Comparison of ENCODE assay signal across 1 cellular context in genomic region chr2:237920673-237921072, GRCh38.
A peak's percentile ranks its signal among the peaks of the same experiment; 100 is the strongest.
TF ChIP-seq lines count a peak whose summit lies in the region.

No MANE protein-coding gene starts in this region.

TF ChIP-seq in HepG2, 621 proteins besides CTCF, POLR2A, EP300 and RAD21 (continued from another document):
- TF ChIP-seq MNT (IDR thresholded peaks at IDR 0.05) (peak; percentile 77), MYC (CRISPR knock-in tag; IDR thresholded peaks at IDR 0.05; ENCODE audit: borderline replicate concordance) (0 out of 2 replicates have a peak, but pooled peaks have one; percentile 18), ZNF670 (CRISPR knock-in tag; IDR thresholded peaks at IDR 0.05; ENCODE audit: borderline replicate concordance) (no peak), ZNF737 (CRISPR knock-in tag; IDR thresholded peaks at IDR 0.05; ENCODE audit: borderline replicate concordance) (no peak), SALL1 (CRISPR knock-in tag; IDR thresholded peaks at IDR 0.05) (peak; percentile 55; the same call in 1 of the 2 replicates), AHR (CRISPR knock-in tag; IDR thresholded peaks at IDR 0.05) (0 out of 2 replicates have a peak, but pooled peaks have one; percentile 35), NFKB2 (CRISPR knock-in tag; IDR thresholded peaks at IDR 0.05; ENCODE audit: borderline replicate concordance) (0 out of 2 replicates have a peak, but pooled peaks have one; percentile 25), FOSL2 (CRISPR knock-in tag; IDR thresholded peaks at IDR 0.05) (0 out of 2 replicates have a peak, but pooled peaks have one; percentile 22)
